In genomic region chr6:164113637-164114036, GRCh38 we compare ENCODE assay signal across 22 cellular contexts.
A peak's percentile ranks its signal among the peaks of the same experiment; 100 is the strongest.
DNase-seq lines count a peak whose midpoint lies in the region; ATAC-seq and TF ChIP-seq lines count a peak whose summit lies in the region.
"Had no signal": no experiment of that assay in that cellular context is flagged by ENCODE, and none has a peak within 500 bp of the region (broad histone marks: within the 10 kb centered on the region; RNA-seq: fewer than 3 reads in every experiment).

No MANE protein-coding gene starts in this region.

- no peak overlapping the region for H3K18ac ChIP-seq in trophoblast cell (ENCODE audit: low read length)

- no TSS peak for BruUV-seq in Caco-2 (replicated peaks; lab: Mats Ljungman, UMichigan)

- no peak overlapping the region for H3K4me2 ChIP-seq in trophoblast cell (ENCODE audit: low read length)
- H3K4me2 ChIP-seq: A549; BLaER1 treated with 17β-estradiol and CSF1 and Interleukin-3, amounts not matched to agents 10 nM and 100 nM had no signal

- TF ChIP-seq CTCF in Caco-2 (IDR thresholded peaks at IDR 0.05; ENCODE audit: insufficient read depth in 1 of 2, low read depth in 1 of 2, low read length in 1 of 2, severe bottlenecking in 1 of 2, unreplicated experiment in 1 of 2) (no peak), RWPE1 (conservative IDR thresholded peaks at IDR 0.05; ENCODE audit: low read depth) (no peak)

- H4K8ac ChIP-seq in trophoblast cell (ENCODE audit: low read depth, low read length), result no peak overlapping the region

- H2BK120ac ChIP-seq in trophoblast cell (ENCODE audit: insufficient read depth, low read length, poor library complexity), result no peak overlapping the region

- H2BK5ac ChIP-seq in trophoblast cell (ENCODE audit: low read depth, low read length, poor library complexity), result no peak overlapping the region

- intact Hi-C loops in Caco-2 (cut with micrococcal nuclease; ENCODE audit: unreplicated experiment), result no loop called here

- no peak overlapping the region for H2AK5ac ChIP-seq in trophoblast cell (ENCODE audit: low read length)

- H3K14ac ChIP-seq in trophoblast cell (ENCODE audit: low read length), result no peak overlapping the region

- peaks cover 6% of the 10 kb centered on the region for H3K36me3 Mint-ChIP-seq in Caco-2 (ENCODE audit: insufficient read depth, unreplicated experiment)
- H3K36me3 Mint-ChIP-seq: CD8-positive, alpha-beta T cell had no signal

- no peak overlapping the region for H3K9ac ChIP-seq in trophoblast cell (ENCODE audit: low read length)
- H3K9ac ChIP-seq: BLaER1 treated with 17β-estradiol and CSF1 and Interleukin-3, amounts not matched to agents 10 nM and 100 nM had no signal

- no peak overlapping the region for H4K12ac ChIP-seq in trophoblast cell (ENCODE audit: low read depth, low read length)

- H3K27ac Mint-ChIP-seq in Caco-2 (ENCODE audit: unreplicated experiment), result no peak overlapping the region
- H3K27ac Mint-ChIP-seq: B cell; CD4-positive, alpha-beta T cell; CD8-positive, alpha-beta T cell had no signal

- H3K79me1 ChIP-seq in trophoblast cell (ENCODE audit: low read length), result no peaks in the 10 kb centered on the region

- CTCF ChIA-PET in Caco-2 (lab: Charles Lee) (no interaction called here), RWPE1 (lab: Yijun Ruan, JAX) (no interaction called here)

- no peak overlapping the region for H3K4ac ChIP-seq in trophoblast cell (ENCODE audit: low read depth, low read length)

- no peak overlapping the region for H2AFZ ChIP-seq in trophoblast cell (ENCODE audit: insufficient read depth, low read length, poor library complexity)

- H3K9me3 Mint-ChIP-seq in Caco-2 (ENCODE audit: unreplicated experiment), result peaks cover 19% of the 10 kb centered on the region
- H3K9me3 Mint-ChIP-seq: CD4-positive, alpha-beta T cell; CD8-positive, alpha-beta T cell had no signal

- H3K27me3 Mint-ChIP-seq in Caco-2 (ENCODE audit: insufficient read depth, unreplicated experiment), result no peaks in the 10 kb centered on the region

- H3K27ac ChIP-seq in layer of hippocampus (ENCODE audit: low read depth, low read length) (peak overlapping the region; percentile 31), trophoblast cell (ENCODE audit: low read depth, low read length) (no peak overlapping the region), RWPE1 (no peak overlapping the region)
- H3K27ac ChIP-seq: 22Rv1; A549; BLaER1 treated with 17β-estradiol and CSF1 and Interleukin-3, amounts not matched to agents 10 nM and 100 nM; C4-2B had no signal

- H4K91ac ChIP-seq in trophoblast cell (ENCODE audit: low read depth, low read length), result no peak overlapping the region

- no peak for ATAC-seq in HG03196 (IDR thresholded peaks at IDR 0.05; ENCODE audit: unreplicated experiment)
- ATAC-seq: A549; CD8-positive, alpha-beta T cell had no signal

- POLR2A ChIA-PET in Caco-2 (lab: Charles Lee), result no interaction called here
- POLR2A ChIA-PET in RWPE1 (lab: Yijun Ruan, JAX; ENCODE audit: low non-redundant PET), result no interaction called here

- H3K27me3 ChIP-seq in Caco-2 (replicated peaks; ENCODE audit: control insufficient read depth, insufficient read depth, low read length) (no peaks in the 10 kb centered on the region), layer of hippocampus (ENCODE audit: control insufficient read depth, insufficient read depth, low read length) (no peaks in the 10 kb centered on the region), trophoblast cell (ENCODE audit: insufficient read depth, low read length) (no peaks in the 10 kb centered on the region)
- H3K27me3 ChIP-seq: BLaER1 treated with 17β-estradiol and CSF1 and Interleukin-3, amounts not matched to agents 10 nM and 100 nM had no signal

- no peak overlapping the region for H3K4me3 Mint-ChIP-seq in Caco-2 (ENCODE audit: unreplicated experiment)
- H3K4me3 Mint-ChIP-seq: B cell; CD4-positive, alpha-beta T cell; CD8-positive, alpha-beta T cell had no signal

- DNase-seq in Caco-2, result peak; percentile 46 to 63
- DNase-seq in SK-N-DZ (ENCODE audit: low spot score), result peak; percentile 39
- peak in 1 of 2 donors; percentile 3 for DNase-seq in trophoblast cell
- no peak for DNase-seq in HuH-7 (ENCODE audit: low spot score)
- DNase-seq in RWPE1 (ENCODE audit: low spot score), result no peak
- DNase-seq: AML-193; CD4-positive, alpha-beta T cell; CD8-positive, alpha-beta T cell; DMS 273 treated with DMSO at 0.1 percent for 48 hours; DMS153; DMS53; DMS79; DND-41; EL; GF-D8 had no signal

- no peaks in the 10 kb centered on the region for H3K79me2 ChIP-seq in trophoblast cell (ENCODE audit: control insufficient read depth, insufficient read depth, low read length, poor library complexity)

- WGBS in trophoblast cell (ENCODE audit: extremely low coverage, insufficient coverage, insufficient read length), result no CpG with 5 or more reads among the region's 4 CpGs

- no peak overlapping the region for H2BK12ac ChIP-seq in trophoblast cell (ENCODE audit: low read length)

- H3K36me3 ChIP-seq in Caco-2 (ENCODE audit: control insufficient read depth, insufficient read depth, low read length), result no peaks in the 10 kb centered on the region
- no peaks in the 10 kb centered on the region for H3K36me3 ChIP-seq in trophoblast cell (ENCODE audit: control insufficient read depth in 1 of 2, insufficient read depth in 2 of 2, low read length in 2 of 2)
- H3K36me3 ChIP-seq: BLaER1 treated with 17β-estradiol and CSF1 and Interleukin-3, amounts not matched to agents 10 nM and 100 nM had no signal

- H3K4me1 ChIP-seq in Caco-2 (peaks cover 19% of the 10 kb centered on the region), trophoblast cell (ENCODE audit: control insufficient read depth in 1 of 2, insufficient read depth in 2 of 2, low read length in 2 of 2) (peaks cover 4 to 5% of the 10 kb centered on the region in 2 experiments)
- H3K4me1 ChIP-seq: A549 had no signal

- H3K9me3 ChIP-seq in Caco-2 (peaks cover 7% of the 10 kb centered on the region; the same call in 1 of the 2 replicates), trophoblast cell (ENCODE audit: insufficient read depth, low read depth, low read length) (peaks cover 4% of the 10 kb centered on the region)
- H3K9me3 ChIP-seq: A549 had no signal

- H3K4me3 ChIP-seq in Caco-2 (ENCODE audit: low read depth, low read length) (no peak overlapping the region), trophoblast cell (ENCODE audit: low read depth, low read length) (peak overlapping the region; percentile 18)
- H3K4me3 ChIP-seq: A549; BLaER1 treated with 17β-estradiol and CSF1 and Interleukin-3, amounts not matched to agents 10 nM and 100 nM had no signal

- no peak overlapping the region for H3K23ac ChIP-seq in trophoblast cell (ENCODE audit: low read length)

- peaks cover 12% of the 10 kb centered on the region for H3K4me1 Mint-ChIP-seq in Caco-2 (ENCODE audit: low read depth, unreplicated experiment)

Comparison
In these comparisons a context has a peak if more than half of its experiments do, and no peak if none do; other contexts are left out.
1. DNase-seq: peak in Caco-2 (2 of 2) and SK-N-DZ (single experiment); none in HuH-7 (single experiment) and RWPE1 (single experiment).